ENCODE assay signal across 8 cellular contexts in the genomic region with DNA sequence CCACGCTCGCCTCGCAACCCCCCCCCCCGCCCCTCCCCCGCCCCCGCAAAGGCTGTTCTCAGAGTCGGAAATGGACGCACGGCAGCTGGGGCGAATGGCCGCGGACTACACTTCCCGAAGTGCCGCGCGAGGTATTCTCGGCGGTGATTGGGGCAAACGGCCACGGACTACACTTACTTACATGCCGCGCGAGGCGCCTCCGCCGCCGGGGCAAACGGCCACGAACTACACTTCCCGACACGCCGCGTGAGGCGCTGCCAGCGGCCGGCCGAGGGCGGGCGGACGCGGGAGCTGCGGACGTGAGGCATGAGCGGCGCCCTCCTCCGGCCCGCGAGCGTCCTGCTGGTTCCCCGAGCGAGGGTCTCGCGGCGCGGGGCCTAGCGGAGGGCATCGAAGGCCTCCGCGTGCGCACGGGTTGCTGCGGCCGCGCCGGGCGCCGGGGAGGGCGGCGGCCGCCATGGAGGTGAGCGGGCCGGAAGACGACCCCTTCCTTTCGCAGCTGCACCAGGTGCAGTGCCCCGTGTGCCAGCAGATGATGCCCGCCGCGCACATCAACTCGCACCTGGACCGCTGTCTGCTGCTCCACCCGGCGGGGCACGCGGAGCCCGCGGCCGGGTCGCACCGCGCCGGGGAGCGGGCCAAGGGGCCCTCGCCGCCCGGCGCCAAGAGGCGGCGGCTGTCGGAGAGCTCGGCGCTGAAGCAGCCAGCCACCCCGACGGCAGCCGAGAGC. TPM values are rescaled to one million over a fixed set of nuclear protein-coding genes. Genes with fewer than 3 reads are reported as not detected.
DNase-seq lines count a peak whose midpoint lies in the region; ATAC-seq and TF ChIP-seq lines count a peak whose summit lies in the region.

A gene (plus strand): TSS at position 228 of the 730 bp plus-strand sequence. CDS start 230 bp downstream, at position 458.

- H3K27ac Mint-ChIP-seq in activated naive CD4-positive, alpha-beta T cell treated with anti-CD3 and anti-CD28 coated beads, Interleukin-2, amount 50 U/mL, for 24 hours: peak within 1 kb of the TSS; percentile 97

- H3K4me2 ChIP-seq in SK-N-SH: peak within 1 kb of the TSS; percentile 96

- TF ChIP-seq EP300 in SK-N-SH (IDR thresholded peaks at IDR 0.05; ENCODE audit: borderline replicate concordance in 1 of 2, low read depth in 1 of 2, low read length in 1 of 2): no peak

- H3K36me3 ChIP-seq in SK-N-SH (replicated peaks in 1 of 2; ENCODE audit: control insufficient read depth in 1 of 2, insufficient read depth in 2 of 2, low read length in 1 of 2): peaks cover 14 to 16% of the 10 kb centered on the region in 2 experiments
- no peaks in the 10 kb centered on the region for H3K36me3 ChIP-seq in testis (ENCODE audit: low read depth, missing control alignments)

- peaks cover 28% of the 10 kb centered on the region for H4K20me1 ChIP-seq in SK-N-SH (ENCODE audit: insufficient read depth)

- peak within 1 kb of the TSS; percentile 91 for H2AFZ ChIP-seq in SK-N-SH (ENCODE audit: low read depth)

- ATAC-seq in HG02588 (IDR thresholded peaks at IDR 0.05; ENCODE audit: unreplicated experiment) (peak; percentile 88), omental fat pad (ENCODE audit: low FRiP score) (peak; percentile 97)

- no CpG with 5 or more reads among the region's 104 CpGs for WGBS in SK-N-SH (ENCODE audit: low lambda C conversion rate)
- 0% methylated on average over 7 to 63 of the region's 104 CpGs for WGBS in testis, 2 donors

- intact Hi-C loops in testis (cut with DNase I; ENCODE audit: low total_unique reads): no loop called here

- H3K27ac ChIP-seq in SK-N-SH (ENCODE audit: low read depth in 2 of 2, low read length in 1 of 2) (peak within 1 kb of the TSS; percentile 91 to 96), testis (peak within 1 kb of the TSS; percentile 87 to 94)

- CTCF ChIA-PET in GM10248 (lab: Yijun Ruan, JAX): interaction anchor here (1.0 to 9.7 kb wide), 12 partner anchors 9 to 322 kb away, joined by 3 to 127 read pairs (median 4); a partner anchor contains a TSS
- CTCF ChIA-PET in SK-N-SH (lab: Yijun Ruan, JAX): interaction anchor here (0.6 to 9.3 kb wide), 20 partner anchors 9 to 192 kb away, joined by 3 to 100 read pairs (median 4); a partner anchor contains a TSS

- H3K79me2 ChIP-seq in SK-N-SH (ENCODE audit: insufficient read depth): peaks cover 44% of the 10 kb centered on the region

- peaks cover 11 to 25% of the 10 kb centered on the region in 2 experiments; a peak in 3 of 4 replicates for H3K4me1 ChIP-seq in SK-N-SH (ENCODE audit: control insufficient read depth in 1 of 2, insufficient read depth in 2 of 2, low read depth in 1 of 2, low read length in 1 of 2)
- peaks cover 11% of the 10 kb centered on the region for H3K4me1 ChIP-seq in testis

- H3F3A ChIP-seq in SK-N-SH (replicated peaks; ENCODE audit: insufficient read depth): peaks cover 8% of the 10 kb centered on the region

- H3K4me1 Mint-ChIP-seq in activated naive CD4-positive, alpha-beta T cell treated with anti-CD3 and anti-CD28 coated beads, Interleukin-2, amount 50 U/mL, for 24 hours: peaks cover 54% of the 10 kb centered on the region

- H3K9ac ChIP-seq in SK-N-SH: peak within 1 kb of the TSS; percentile 94

- H3K4me3 ChIP-seq in SK-N-SH (ENCODE audit: low read depth in 2 of 2, low read length in 1 of 2) (peak within 1 kb of the TSS; percentile 86 to 91), testis (peak within 1 kb of the TSS; percentile 80 to 96)

- H3K27me3 ChIP-seq in SK-N-SH (ENCODE audit: insufficient read depth): no peaks in the 10 kb centered on the region
- H3K27me3 ChIP-seq in testis: no peaks in the 10 kb centered on the region

- H3K9me3 Mint-ChIP-seq in activated naive CD4-positive, alpha-beta T cell treated with anti-CD3 and anti-CD28 coated beads, Interleukin-2, amount 50 U/mL, for 24 hours: no peaks in the 10 kb centered on the region

- peak within 1 kb of the TSS; percentile 94 for H3K4me3 Mint-ChIP-seq in activated naive CD4-positive, alpha-beta T cell treated with anti-CD3 and anti-CD28 coated beads, Interleukin-2, amount 50 U/mL, for 24 hours

- H3K9me3 ChIP-seq in SK-N-SH (no peaks in the 10 kb centered on the region), testis (no peaks in the 10 kb centered on the region)

- TF ChIP-seq CTCF in GM10248 (IDR thresholded peaks at IDR 0.05; ENCODE audit: control extremely low read depth, extremely low read depth, low read depth, missing control alignments) (peak; percentile 67), SK-N-SH (IDR thresholded peaks at IDR 0.05) (peak; percentile 55), omental fat pad (IDR thresholded peaks at IDR 0.05) (peak in 1 of 3 donors; percentile 41), testis (IDR thresholded peaks at IDR 0.05) (peak; percentile 49 to 82 (median 75))

- DNase-seq in GM10248 (ENCODE audit: extremely low spot score) (peak; percentile 96), NCI-H1048 (lab: John Stamatoyannopoulos, UW) (peak; percentile 96), SK-N-SH (peak; percentile 96), glomerular endothelial cell (ENCODE audit: extremely low read depth, low read depth, low spot score) (peak; percentile 67), omental fat pad (ENCODE audit: low spot score) (peak; percentile 84), testis (peak; percentile 99)

- TF ChIP-seq RAD21 in SK-N-SH (IDR thresholded peaks at IDR 0.05; ENCODE audit: low read length): no peak

- no peaks in the 10 kb centered on the region for H3K36me3 Mint-ChIP-seq in activated naive CD4-positive, alpha-beta T cell treated with anti-CD3 and anti-CD28 coated beads, Interleukin-2, amount 50 U/mL, for 24 hours

- POLR2A ChIA-PET in GM10248 (lab: Yijun Ruan, JAX) (interaction anchor here (0.6 to 1.6 kb wide), 5 partner anchors 76 to 298 kb away, joined by 3 to 6 read pairs (median 3); a partner anchor contains a TSS), SK-N-SH (lab: Yijun Ruan, JAX) (interaction anchor here (0.9 to 1.4 kb wide), 3 partner anchors 10 to 223 kb away, joined by 3 read pairs; no protein-coding TSS in a partner anchor)

- no peaks in the 10 kb centered on the region for H3K9me2 ChIP-seq in SK-N-SH

- TF ChIP-seq POLR2A in testis (IDR thresholded peaks at IDR 0.05): peak; percentile 60

- H3K27me3 Mint-ChIP-seq in activated naive CD4-positive, alpha-beta T cell treated with anti-CD3 and anti-CD28 coated beads, Interleukin-2, amount 50 U/mL, for 24 hours: no peaks in the 10 kb centered on the region

TF ChIP-seq in SK-N-SH, 30 proteins besides CTCF, POLR2A, EP300 and RAD21 (continues in another document):
- peak; percentile 63 for TF ChIP-seq GABPA (IDR thresholded peaks at IDR 0.05; ENCODE audit: low read depth)
- TF ChIP-seq YY1 (IDR thresholded peaks at IDR 0.05; ENCODE audit: low read depth): peak; percentile 74
- TF ChIP-seq TAF1 (IDR thresholded peaks at IDR 0.05; ENCODE audit: borderline replicate concordance, low read depth, low read length): no peak; the same call in 1 of the 2 replicates
- TF ChIP-seq NFIC (IDR thresholded peaks at IDR 0.05; ENCODE audit: borderline replicate concordance): no peak
- TF ChIP-seq TEAD4 (IDR thresholded peaks at IDR 0.05; ENCODE audit: borderline replicate concordance, insufficient read depth): no peak
- TF ChIP-seq RXRA (IDR thresholded peaks at IDR 0.05; ENCODE audit: borderline replicate concordance, low read depth): no peak
- no peak for TF ChIP-seq FOXJ3 (CRISPR knock-in tag; IDR thresholded peaks at IDR 0.05)
- no peak for TF ChIP-seq MEF2A (IDR thresholded peaks at IDR 0.05; ENCODE audit: borderline replicate concordance, low read depth)
- TF ChIP-seq POLR2AphosphoS5 (IDR thresholded peaks at IDR 0.05; ENCODE audit: low read depth, low read length): no peak; the same call in 1 of the 2 replicates
- no peak for TF ChIP-seq RFX5 (IDR thresholded peaks at IDR 0.05; ENCODE audit: low read length)
- TF ChIP-seq, protein P1, sequence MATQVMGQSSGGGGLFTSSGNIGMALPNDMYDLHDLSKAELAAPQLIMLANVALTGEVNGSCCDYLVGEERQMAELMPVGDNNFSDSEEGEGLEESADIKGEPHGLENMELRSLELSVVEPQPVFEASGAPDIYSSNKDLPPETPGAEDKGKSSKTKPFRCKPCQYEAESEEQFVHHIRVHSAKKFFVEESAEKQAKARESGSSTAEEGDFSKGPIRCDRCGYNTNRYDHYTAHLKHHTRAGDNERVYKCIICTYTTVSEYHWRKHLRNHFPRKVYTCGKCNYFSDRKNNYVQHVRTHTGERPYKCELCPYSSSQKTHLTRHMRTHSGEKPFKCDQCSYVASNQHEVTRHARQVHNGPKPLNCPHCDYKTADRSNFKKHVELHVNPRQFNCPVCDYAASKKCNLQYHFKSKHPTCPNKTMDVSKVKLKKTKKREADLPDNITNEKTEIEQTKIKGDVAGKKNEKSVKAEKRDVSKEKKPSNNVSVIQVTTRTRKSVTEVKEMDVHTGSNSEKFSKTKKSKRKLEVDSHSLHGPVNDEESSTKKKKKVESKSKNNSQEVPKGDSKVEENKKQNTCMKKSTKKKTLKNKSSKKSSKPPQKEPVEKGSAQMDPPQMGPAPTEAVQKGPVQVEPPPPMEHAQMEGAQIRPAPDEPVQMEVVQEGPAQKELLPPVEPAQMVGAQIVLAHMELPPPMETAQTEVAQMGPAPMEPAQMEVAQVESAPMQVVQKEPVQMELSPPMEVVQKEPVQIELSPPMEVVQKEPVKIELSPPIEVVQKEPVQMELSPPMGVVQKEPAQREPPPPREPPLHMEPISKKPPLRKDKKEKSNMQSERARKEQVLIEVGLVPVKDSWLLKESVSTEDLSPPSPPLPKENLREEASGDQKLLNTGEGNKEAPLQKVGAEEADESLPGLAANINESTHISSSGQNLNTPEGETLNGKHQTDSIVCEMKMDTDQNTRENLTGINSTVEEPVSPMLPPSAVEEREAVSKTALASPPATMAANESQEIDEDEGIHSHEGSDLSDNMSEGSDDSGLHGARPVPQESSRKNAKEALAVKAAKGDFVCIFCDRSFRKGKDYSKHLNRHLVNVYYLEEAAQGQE (IDR thresholded peaks at IDR 0.05; ENCODE audit: low read depth, low read length): no peak
- TF ChIP-seq EZH2phosphoT487 (IDR thresholded peaks at IDR 0.05; ENCODE audit: borderline replicate concordance, low read depth): no peak

RNA-seq across cellular contexts. Expression of the gene that starts here (rescaled TPM):
- polyA plus RNA-seq in SK-N-SH (2012; rRNA removed) (47.5 and 49.0 TPM in 2 replicates), testis (ENCODE audit: insufficient read depth, low read depth, low replicate concordance) (57.7 TPM)
- 38.6 and 45.1 TPM in 2 replicates for polyA plus RNA-seq in SK-N-SH (2012; cell fraction: cytosol; rRNA removed)
- polyA plus RNA-seq in SK-N-SH (2012; cell fraction: nucleus; rRNA removed): 50.2 and 58.7 TPM in 2 replicates
- total RNA-seq in glomerular endothelial cell (57.6 and 71.6 TPM in 2 replicates), omental fat pad (10 to 100 TPM; 31.6 to 66.4 (median 46.1) TPM), testis (100 to 1,000 TPM in 1 of 2 donors, 10 to 100 TPM in 1; 95.8 to 102 TPM)

Comparison
In these comparisons a context has a peak if more than half of its experiments do, and no peak if none do; other contexts are left out.
1. Peak in every context shown above with its lines: DNase-seq, ATAC-seq, H3K4me3 ChIP-seq and H3K27ac ChIP-seq.